ENCODE assay signal across 28 cellular contexts in genomic region chr10:43737003-43737402, GRCh38.
"Had no signal": no experiment of that assay in that cellular context is flagged by ENCODE, and none has a peak within 500 bp of the region (broad histone marks: within the 10 kb centered on the region; RNA-seq: fewer than 3 reads in every experiment).

No MANE protein-coding gene starts in this region.

- H3K27ac ChIP-seq: brain microvascular endothelial cell, esophagus squamous epithelium, gastroesophageal sphincter, WERI-Rb-1 had no signal

- H3K36me3 ChIP-seq: brain microvascular endothelial cell, esophagus squamous epithelium, gastroesophageal sphincter, WERI-Rb-1 had no signal

- H3K4me1 ChIP-seq: esophagus squamous epithelium, gastroesophageal sphincter had no signal

- H3K27me3 ChIP-seq: brain microvascular endothelial cell, esophagus squamous epithelium, gastroesophageal sphincter had no signal

- H3K9me3 ChIP-seq: esophagus squamous epithelium, gastroesophageal sphincter had no signal

- H3K4me3 ChIP-seq: esophagus squamous epithelium, gastroesophageal sphincter had no signal

- DNase-seq: activated B cell treated with CpG ODN at 0.5 μM for 24 hours; activated CD4-positive, alpha-beta T cell treated with anti-CD3 and anti-CD28 coated beads for 48 hours; activated CD4-positive, alpha-beta T cell treated with anti-CD3 and anti-CD28 coated beads, Interleukin-2, amount 50 U/mL, for 1 hour; activated CD4-positive, alpha-beta T cell treated with anti-CD3 and anti-CD28 coated beads, Interleukin-2, amount 50 U/mL, for 48 hours; activated CD8-positive, alpha-beta memory T cell treated with anti-CD3 and anti-CD28 coated beads for 24 hours; activated CD8-positive, alpha-beta T cell treated with anti-CD3 and anti-CD28 coated beads for 36 hours; activated effector memory CD4-positive, alpha-beta T cell treated with Interleukin-2 at 50 U/mL for 16 hours; activated gamma-delta T cell treated with Interleukin-2 at 50 U/mL for 16 hours; activated naive CD4-positive, alpha-beta T cell treated with anti-CD3 and anti-CD28 coated beads, Interleukin-2, amount 50 U/mL, for 16 hours; activated naive CD4-positive, alpha-beta T cell treated with Interleukin-2 at 50 U/mL for 16 hours; activated T-cell treated with anti-CD3 and anti-CD28 coated beads, Interleukin-2, amount 50 U/mL, for 4 hours; amniotic stem cell; anterior cingulate cortex; brain microvascular endothelial cell; cortex of kidney; dermis blood vessel endothelial cell; effector CD4-positive, alpha-beta T cell; effector memory CD8-positive, alpha-beta T cell; erythroblast; esophagus squamous epithelium; foreskin melanocyte; T-helper 1 cell; T-helper 17 cell; T1000; WERI-Rb-1 had no signal

- ATAC-seq: activated CD4-positive, CD25-positive, alpha-beta regulatory T cell treated with anti-CD3 and anti-CD28 coated beads, Interleukin-2, amount 50 U/mL, for 24 hours; activated CD8-positive, alpha-beta T cell treated with anti-CD3 and anti-CD28 coated beads for 36 hours; activated T-cell treated with anti-CD3 and anti-CD28 coated beads, Interleukin-2, amount 50 U/mL, for 4 hours; activated T-helper 17 cell treated with anti-CD3 and anti-CD28 coated beads, Interleukin-2, amount 50 U/mL, for 72 hours; effector memory CD8-positive, alpha-beta T cell; gastroesophageal sphincter; T-helper 17 cell had no signal
